In the genomic region with DNA sequence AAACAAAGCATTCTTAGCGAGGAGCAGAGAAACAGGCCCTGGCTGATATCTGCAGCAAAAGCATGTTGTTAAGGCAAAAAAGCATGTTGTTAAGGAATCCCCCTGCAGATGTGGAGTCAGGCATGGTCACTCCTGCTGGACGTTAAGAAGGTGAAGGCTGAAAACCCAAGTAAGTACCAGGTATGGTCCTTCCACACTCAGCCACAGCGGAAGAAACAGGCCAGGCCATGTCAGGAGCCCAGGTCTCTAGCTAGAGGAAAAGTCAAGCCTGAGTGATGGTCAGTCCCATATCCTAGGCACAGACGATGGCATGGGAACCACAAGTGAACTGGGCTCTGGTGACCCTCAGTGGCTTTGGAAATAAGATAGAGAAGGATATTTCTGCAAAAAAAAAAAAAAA, we compare ENCODE assay signal across 32 cellular contexts. TPM values are rescaled to one million over a fixed set of nuclear protein-coding genes. Genes with fewer than 3 reads are reported as not detected.
"Had no signal": no experiment of that assay in that cellular context is flagged by ENCODE, and none has a peak within 500 bp of the region (broad histone marks: within the 10 kb centered on the region; RNA-seq: fewer than 3 reads in every experiment).

No MANE protein-coding gene starts in this region.

- H3K9me3 Mint-ChIP-seq: activated CD4-positive, alpha-beta memory T cell treated with anti-CD3 and anti-CD28 coated beads, Interleukin-2, amount 10 ng/mL, durations not matched to agents 7 days and 5 days; activated CD4-positive, alpha-beta T cell treated with anti-CD3 and anti-CD28 coated beads, Interleukin-2, amount 10 ng/mL, durations not matched to agents 7 days and 5 days; activated naive CD4-positive, alpha-beta T cell treated with anti-CD3 and anti-CD28 coated beads, Interleukin-2, amount 50 U/mL, for 24 hours; activated naive CD8-positive, alpha-beta T cell treated with anti-CD3 and anti-CD28 coated beads, Interleukin-2, amount 50 U/mL, for 24 hours; activated T-helper 1 cell treated with anti-CD3 and anti-CD28 coated beads, Interleukin-12 subunit alpha, Interleukin-12 subunit beta, Interleukin-2, Interleukin-4 antibody, amounts not matched to agents 30 ng/mL and 10 ng/mL and 1 ng/mL, durations not matched to agents 14 hours and 24 hours and 36 hours; activated T-helper 2 cell treated with anti-CD3 and anti-CD28 coated beads, Interferon-gamma antibody, Interleukin-2, Interleukin-4, amounts not matched to agents 10 μg/mL and 5 μg/mL and 100 μg/mL, durations not matched to agents 14 hours and 24 hours and 36 hours had no signal

- H3K27me3 ChIP-seq: adrenal gland, body of pancreas, gastroesophageal sphincter had no signal

- H3K36me3 ChIP-seq: adrenal gland, gastroesophageal sphincter, heart right ventricle had no signal

- H3K9me3 ChIP-seq: adrenal gland, body of pancreas, gastroesophageal sphincter, heart right ventricle had no signal

- H3K36me3 Mint-ChIP-seq: activated naive CD4-positive, alpha-beta T cell treated with anti-CD3 and anti-CD28 coated beads, Interleukin-2, amount 50 U/mL, for 24 hours; activated naive CD8-positive, alpha-beta T cell treated with anti-CD3 and anti-CD28 coated beads for 36 hours had no signal

- H3K27ac ChIP-seq: adrenal gland, body of pancreas, gastroesophageal sphincter, heart right ventricle had no signal

- H3K4me3 ChIP-seq: adrenal gland, body of pancreas, gastroesophageal sphincter, heart right ventricle had no signal

- H3K4me3 Mint-ChIP-seq: activated CD4-positive, alpha-beta memory T cell treated with anti-CD3 and anti-CD28 coated beads, Interleukin-2, amount 10 ng/mL, durations not matched to agents 7 days and 5 days; activated CD4-positive, alpha-beta T cell treated with anti-CD3 and anti-CD28 coated beads, Interleukin-2, amount 10 ng/mL, durations not matched to agents 7 days and 5 days; activated naive CD4-positive, alpha-beta T cell treated with anti-CD3 and anti-CD28 coated beads for 36 hours; activated naive CD4-positive, alpha-beta T cell treated with anti-CD3 and anti-CD28 coated beads, Interleukin-2, amount 50 U/mL, for 24 hours; activated naive CD8-positive, alpha-beta T cell treated with anti-CD3 and anti-CD28 coated beads for 36 hours; activated naive CD8-positive, alpha-beta T cell treated with anti-CD3 and anti-CD28 coated beads, Interleukin-2, amount 50 U/mL, for 24 hours; activated T-helper 1 cell treated with anti-CD3 and anti-CD28 coated beads, Interleukin-12 subunit alpha, Interleukin-12 subunit beta, Interleukin-2, Interleukin-4 antibody, amounts not matched to agents 30 ng/mL and 10 ng/mL and 1 ng/mL, durations not matched to agents 14 hours and 24 hours and 36 hours had no signal

- DNase-seq: activated CD4-positive, alpha-beta memory T cell treated with anti-CD3 and anti-CD28 coated beads, Interleukin-2, amount 10 ng/mL, durations not matched to agents 7 days and 5 days; activated CD4-positive, alpha-beta T cell treated with anti-CD3 and anti-CD28 coated beads for 1 hour; activated CD4-positive, alpha-beta T cell treated with anti-CD3 and anti-CD28 coated beads for 4 hours; activated CD4-positive, alpha-beta T cell treated with anti-CD3 and anti-CD28 coated beads, Interleukin-2, amount 10 ng/mL, durations not matched to agents 7 days and 5 days; activated CD4-positive, alpha-beta T cell treated with anti-CD3 and anti-CD28 coated beads, Interleukin-2, amount 50 U/mL, for 4 hours; activated CD4-positive, CD25-positive, alpha-beta regulatory T cell; activated effector memory CD4-positive, alpha-beta T cell treated with anti-CD3 and anti-CD28 coated beads, Interleukin-2, amount 50 U/mL, for 16 hours; activated naive CD4-positive, alpha-beta T cell treated with anti-CD3 and anti-CD28 coated beads for 36 hours; activated naive CD8-positive, alpha-beta T cell treated with anti-CD3 and anti-CD28 coated beads for 36 hours; activated naive CD8-positive, alpha-beta T cell treated with anti-CD3 and anti-CD28 coated beads, Interleukin-2, amount 50 U/mL, for 24 hours; activated T-cell treated with anti-CD3 and anti-CD28 coated beads, Interleukin-2, amount 50 U/mL, for 1 hour; activated T-cell treated with anti-CD3 and anti-CD28 coated beads, Interleukin-2, amount 50 U/mL, for 48 hours; adrenal gland; amygdala; aorta; body of pancreas; caudate nucleus; cortex of kidney; dermis blood vessel endothelial cell; effector CD8-positive, alpha-beta T cell; foreskin melanocyte; heart right ventricle; T-helper 2 cell had no signal

- H3K27ac Mint-ChIP-seq: activated CD4-positive, alpha-beta memory T cell treated with anti-CD3 and anti-CD28 coated beads, Interleukin-2, amount 10 ng/mL, durations not matched to agents 7 days and 5 days; activated CD4-positive, alpha-beta T cell treated with anti-CD3 and anti-CD28 coated beads, Interleukin-2, amount 10 ng/mL, durations not matched to agents 7 days and 5 days; activated naive CD4-positive, alpha-beta T cell treated with anti-CD3 and anti-CD28 coated beads for 36 hours; activated naive CD4-positive, alpha-beta T cell treated with anti-CD3 and anti-CD28 coated beads, Interleukin-2, amount 50 U/mL, for 24 hours; activated naive CD8-positive, alpha-beta T cell treated with anti-CD3 and anti-CD28 coated beads for 36 hours; activated naive CD8-positive, alpha-beta T cell treated with anti-CD3 and anti-CD28 coated beads, Interleukin-2, amount 50 U/mL, for 24 hours; activated T-helper 1 cell treated with anti-CD3 and anti-CD28 coated beads, Interleukin-12 subunit alpha, Interleukin-12 subunit beta, Interleukin-2, Interleukin-4 antibody, amounts not matched to agents 30 ng/mL and 10 ng/mL and 1 ng/mL, durations not matched to agents 14 hours and 24 hours and 36 hours; activated T-helper 2 cell treated with anti-CD3 and anti-CD28 coated beads, Interferon-gamma antibody, Interleukin-2, Interleukin-4, amounts not matched to agents 10 μg/mL and 5 μg/mL and 100 μg/mL, durations not matched to agents 14 hours and 24 hours and 36 hours had no signal

- H3K4me1 ChIP-seq: adrenal gland, gastroesophageal sphincter, heart right ventricle had no signal

RNA-seq across cellular contexts. Expression of gene MAS1L, which starts 32.5 kb away (rescaled TPM):
- total RNA-seq: activated CD4-positive, alpha-beta memory T cell treated with anti-CD3 and anti-CD28 coated beads, Interleukin-2, amount 10 ng/mL, durations not matched to agents 7 days and 5 days; activated CD4-positive, alpha-beta T cell treated with anti-CD3 and anti-CD28 coated beads, Interleukin-2, amount 10 ng/mL, durations not matched to agents 7 days and 5 days; activated naive CD4-positive, alpha-beta T cell treated with anti-CD3 and anti-CD28 coated beads for 36 hours; activated naive CD8-positive, alpha-beta T cell treated with anti-CD3 and anti-CD28 coated beads for 36 hours; activated T-helper 1 cell treated with anti-CD3 and anti-CD28 coated beads, Interleukin-12 subunit alpha, Interleukin-12 subunit beta, Interleukin-2, Interleukin-4 antibody, amounts not matched to agents 30 ng/mL and 10 ng/mL and 1 ng/mL, durations not matched to agents 14 hours and 24 hours and 36 hours; activated T-helper 2 cell treated with anti-CD3 and anti-CD28 coated beads, Interferon-gamma antibody, Interleukin-2, Interleukin-4, amounts not matched to agents 10 μg/mL and 5 μg/mL and 100 μg/mL, durations not matched to agents 14 hours and 24 hours and 36 hours; adrenal gland; body of pancreas; chondrocyte; dermis blood vessel endothelial cell; epithelial cell of proximal tubule; esophagus mucosa; gastroesophageal sphincter; glomerular endothelial cell; heart right ventricle; T-helper 1 cell treated with Interleukin-12 subunit alpha and Interleukin-12 subunit beta and Interleukin-4 antibody, amounts not matched to agents 30 ng/mL and 1 ng/mL, for 36 hours had no signal
- polyA plus RNA-seq: adrenal gland, aorta, heart right ventricle had no signal

RNA-seq across cellular contexts. Expression of gene UBD, which starts 39.3 kb away (rescaled TPM):
- total RNA-seq: chondrocyte had no signal
